Comparison of ENCODE assay signal across 24 cellular contexts in genomic region chr13:34777914-34778303, GRCh38.
"Had no signal": no experiment of that assay in that cellular context is flagged by ENCODE, and none has a peak within 500 bp of the region (broad histone marks: within the 10 kb centered on the region; RNA-seq: fewer than 3 reads in every experiment).

No MANE protein-coding gene starts in this region.

- H3K9me3 ChIP-seq: lower lobe of right lung had no signal

- DNase-seq: dermis blood vessel endothelial cell; dorsolateral prefrontal cortex; effector CD4-positive, alpha-beta T cell; effector memory CD4-positive, alpha-beta T cell; foreskin keratinocyte; glutamatergic neuron; head of caudate nucleus; heart right ventricle; hippocampal formation; left colon; left ventricle myocardium inferior; lower lobe of right lung; mucosa of descending colon; naive B cell had no signal

- H3K27ac Mint-ChIP-seq: memory B cell, mesothelial cell of epicardium, naive B cell had no signal

- H3K36me3 Mint-ChIP-seq: memory B cell, mesothelial cell of epicardium, naive B cell had no signal

- H3K36me3 ChIP-seq: esophagus muscularis mucosa, heart right ventricle, left ventricle myocardium inferior, lower lobe of right lung had no signal

- H3K4me1 Mint-ChIP-seq: memory B cell, naive B cell had no signal

- FAIRE-seq: colon, endothelial cell of umbilical vein, frontal cortex, islet of Langerhans, keratinocyte had no signal

- H3K27me3 Mint-ChIP-seq: memory B cell, naive B cell had no signal

- H3K4me3 ChIP-seq: coronary artery, dorsolateral prefrontal cortex, esophagus muscularis mucosa, heart right ventricle, left ventricle myocardium inferior, lower lobe of right lung, mucosa of descending colon had no signal

- H3K4me3 Mint-ChIP-seq: memory B cell, mesothelial cell of epicardium, naive B cell had no signal

- H3K27ac ChIP-seq: coronary artery, dorsolateral prefrontal cortex, esophagus muscularis mucosa, foreskin keratinocyte, heart right ventricle, left ventricle myocardium inferior, lower lobe of right lung had no signal

- ATAC-seq: foreskin keratinocyte, left colon, left lobe of liver, mucosa of descending colon had no signal

- H3K27me3 ChIP-seq: dorsolateral prefrontal cortex, esophagus muscularis mucosa, foreskin keratinocyte, heart right ventricle had no signal

- H3K4me1 ChIP-seq: esophagus muscularis mucosa, foreskin keratinocyte, heart right ventricle, lower lobe of right lung had no signal
